Comparison of ENCODE assay signal across 2 cellular contexts in genomic region chr1:15709226-15709625, GRCh38.
TF ChIP-seq lines count a peak whose summit lies in the region.

No MANE protein-coding gene starts in this region.

TF ChIP-seq in IMR-90, 13 proteins besides CTCF, POLR2A, EP300 and RAD21:
- TF ChIP-seq FOS (IDR thresholded peaks at IDR 0.05; ENCODE audit: low read depth, low read length) (no peak), CHD1 (IDR thresholded peaks at IDR 0.05; ENCODE audit: low read depth, low read length) (no peak), SMC3 (IDR thresholded peaks at IDR 0.05; ENCODE audit: low read depth, low read length) (no peak), MXI1 (IDR thresholded peaks at IDR 0.05; ENCODE audit: borderline replicate concordance, low read depth, low read length) (no peak), CEBPB (IDR thresholded peaks at IDR 0.05; ENCODE audit: low read depth, low read length) (no peak), ELK1 (IDR thresholded peaks at IDR 0.05; ENCODE audit: borderline replicate concordance, low read depth, low read length) (no peak), MAZ (IDR thresholded peaks at IDR 0.05; ENCODE audit: borderline replicate concordance, low read depth, low read length) (no peak), USF2 (IDR thresholded peaks at IDR 0.05; ENCODE audit: low read depth, low read length) (no peak), MAFK (IDR thresholded peaks at IDR 0.05; ENCODE audit: low read depth, low read length) (no peak), RFX5 (IDR thresholded peaks at IDR 0.05; ENCODE audit: low read depth, low read length) (no peak), BHLHE40 (IDR thresholded peaks at IDR 0.05; ENCODE audit: low read depth, low read length) (no peak), RCOR1 (IDR thresholded peaks at IDR 0.05; ENCODE audit: insufficient replicate concordance, low read length) (no peak), NFE2L2 (IDR thresholded peaks at IDR 0.05; ENCODE audit: low read depth, low read length) (no peak)

TF ChIP-seq in HepG2, 621 proteins besides CTCF, POLR2A, EP300 and RAD21:
- no peak for TF ChIP-seq PLSCR1 (CRISPR knock-in tag; IDR thresholded peaks at IDR 0.05; ENCODE audit: borderline replicate concordance)
- no peak for TF ChIP-seq ZBTB14 (CRISPR knock-in tag; IDR thresholded peaks at IDR 0.05)
- TF ChIP-seq NR2F6 (IDR thresholded peaks at IDR 0.05) = no peak
- no peak for TF ChIP-seq NR2F6 (CRISPR knock-in tag; IDR thresholded peaks at IDR 0.05)
- TF ChIP-seq TFAP4 (IDR thresholded peaks at IDR 0.05; ENCODE audit: borderline replicate concordance, low read depth) = no peak
- TF ChIP-seq ARNTL (CRISPR knock-in tag; IDR thresholded peaks at IDR 0.05) = no peak
- TF ChIP-seq IKZF5 (CRISPR knock-in tag; IDR thresholded peaks at IDR 0.05) = no peak
- no peak for TF ChIP-seq ZNF362 (CRISPR knock-in tag; IDR thresholded peaks at IDR 0.05; ENCODE audit: borderline replicate concordance)
- TF ChIP-seq FOXK2 (IDR thresholded peaks at IDR 0.05) = no peak
- no peak for TF ChIP-seq ZNF512 (CRISPR knock-in tag; IDR thresholded peaks at IDR 0.05)
- no peak for TF ChIP-seq KAT7 (CRISPR knock-in tag; IDR thresholded peaks at IDR 0.05; ENCODE audit: borderline replicate concordance)
- no peak for TF ChIP-seq NFIB (CRISPR knock-in tag; IDR thresholded peaks at IDR 0.05; ENCODE audit: borderline replicate concordance)
- no peak for TF ChIP-seq HNRNPL (IDR thresholded peaks at IDR 0.05; ENCODE audit: low read depth, low read length)
- no peak for TF ChIP-seq SRSF4 (IDR thresholded peaks at IDR 0.05; ENCODE audit: low read depth, low read length, poor library complexity, severe bottlenecking)
- no peak for TF ChIP-seq ZNF121 (CRISPR knock-in tag; IDR thresholded peaks at IDR 0.05)
- no peak for TF ChIP-seq ZNF326 (CRISPR knock-in tag; IDR thresholded peaks at IDR 0.05; ENCODE audit: borderline replicate concordance)
- TF ChIP-seq HHEX (CRISPR knock-in tag; IDR thresholded peaks at IDR 0.05) = no peak
- no peak for TF ChIP-seq MEF2D (CRISPR knock-in tag; IDR thresholded peaks at IDR 0.05)
